In the genomic region with DNA sequence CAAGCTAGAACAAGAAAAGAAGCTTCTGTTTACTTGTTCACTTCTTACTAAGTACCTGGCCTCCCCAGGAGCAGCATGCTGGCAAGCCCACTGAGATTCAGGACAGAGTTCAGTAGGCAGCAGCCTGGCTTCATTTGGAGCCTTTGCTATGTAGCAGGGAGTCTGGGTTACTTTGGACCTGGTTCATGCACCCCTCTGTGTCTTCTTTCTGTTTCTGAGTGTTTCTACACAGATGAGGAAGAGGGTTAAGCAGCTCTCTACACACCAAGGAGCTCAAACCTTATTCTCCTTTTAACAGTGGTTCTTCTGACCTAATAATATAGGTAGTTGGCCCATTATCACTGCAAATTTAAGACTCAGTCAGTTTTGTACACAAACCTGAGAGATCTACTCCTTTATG, we compare ENCODE assay signal across 1 cellular context.
TF ChIP-seq lines count a peak whose summit lies in the region.

No MANE protein-coding gene starts in this region.

TF ChIP-seq in HepG2, 621 proteins besides CTCF, POLR2A, EP300 and RAD21 (continued from another document):
- TF ChIP-seq ZFP41 (CRISPR knock-in tag; IDR thresholded peaks at IDR 0.05; ENCODE audit: borderline replicate concordance) (no peak), RNF2 (conservative IDR thresholded peaks at IDR 0.05; ENCODE audit: low read depth) (no peak), SYNCRIP (IDR thresholded peaks at IDR 0.05; ENCODE audit: insufficient read depth, low read depth, low read length) (no peak)
